In the genomic region with DNA sequence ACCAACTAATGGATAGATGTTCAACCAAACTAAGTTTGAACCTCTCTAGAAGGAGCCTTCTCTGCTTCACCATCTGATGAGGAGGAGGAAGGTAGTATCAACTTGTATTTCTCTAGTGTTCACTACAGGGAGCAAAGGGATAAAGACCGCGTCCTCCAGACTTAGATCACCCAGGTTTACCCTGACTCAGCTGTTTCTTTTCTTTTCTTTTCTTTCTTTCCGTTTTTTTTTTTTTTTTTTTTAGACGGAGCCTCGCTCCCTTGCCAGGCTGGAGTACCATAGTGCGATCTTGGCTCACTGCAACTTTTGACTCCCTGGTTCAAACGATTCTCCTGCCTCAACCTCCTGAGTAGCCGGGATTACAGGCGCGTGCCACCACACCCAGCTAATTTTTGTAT, we compare ENCODE assay signal across 18 cellular contexts. TPM values are rescaled to one million over a fixed set of nuclear protein-coding genes. Genes with fewer than 3 reads are reported as not detected.
A peak's percentile ranks its signal among the peaks of the same experiment; 100 is the strongest.
DNase-seq lines count a peak whose midpoint lies in the region; ATAC-seq, FAIRE-seq and TF ChIP-seq lines count a peak whose summit lies in the region.
"Had no signal": no experiment of that assay in that cellular context is flagged by ENCODE, and none has a peak within 500 bp of the region (broad histone marks: within the 10 kb centered on the region; RNA-seq: fewer than 3 reads in every experiment).

No MANE protein-coding gene starts in this region.

- H3K79me1 ChIP-seq in IMR-90 (ENCODE audit: low read depth in 1 of 2, low read length in 2 of 2) = no peaks in the 10 kb centered on the region

- no peak overlapping the region for H2AK5ac ChIP-seq in IMR-90 (ENCODE audit: low read depth, low read length)

- no peak overlapping the region for H3K18ac ChIP-seq in IMR-90 (ENCODE audit: low read depth, low read length)

- H3K4me2 ChIP-seq in A549 = no peak overlapping the region
- H3K4me2 ChIP-seq in IMR-90 (ENCODE audit: low read depth, low read length) = no peak overlapping the region
- H3K4me2 ChIP-seq: BLaER1 treated with 17β-estradiol and CSF1 and Interleukin-3, amounts not matched to agents 10 nM and 100 nM had no signal

- no peak overlapping the region for H4K91ac ChIP-seq in IMR-90 (ENCODE audit: insufficient read depth, low read depth, low read length)

- H3K4ac ChIP-seq in IMR-90 (ENCODE audit: low read depth, low read length) = no peak overlapping the region

- dilution Hi-C loops in IMR-90 (cut with HindIII; ENCODE audit: low sequenced_read_pairs, unreplicated experiment) = no loop called here

- BruUV-seq in IMR-90 (replicated peaks; lab: Mats Ljungman, UMichigan) = no TSS peak

- no peak overlapping the region for H3K56ac ChIP-seq in IMR-90 (ENCODE audit: extremely low read depth, insufficient read depth, low read length)

- no peaks in the 10 kb centered on the region for H3K36me3 ChIP-seq in IMR-90 (ENCODE audit: control insufficient read depth, insufficient read depth, low read length)
- H3K36me3 ChIP-seq in endodermal cell (ENCODE audit: control insufficient read depth, insufficient read depth, low read length) = no peaks in the 10 kb centered on the region
- no peaks in the 10 kb centered on the region for H3K36me3 ChIP-seq in HAP-1 (replicated peaks)
- no peaks in the 10 kb centered on the region for H3K36me3 ChIP-seq in thyroid gland
- H3K36me3 ChIP-seq: BLaER1 treated with 17β-estradiol and CSF1 and Interleukin-3, amounts not matched to agents 10 nM and 100 nM had no signal

- no peak for DNase-seq in A549 (ENCODE audit: low read depth in 1 of 2, low spot score in 1 of 2)
- no peak for DNase-seq in IMR-90
- DNase-seq in endodermal cell = no peak
- DNase-seq in stimulated activated naive B cell treated with anti-CD40 and anti-IgM and Interleukin-4, amounts not matched to agents 10 μg/mL and 1 μg/mL and 100 μg/mL, for 72 hours = no peak
- DNase-seq in HuH-7.5 (ENCODE audit: low spot score) = no peak
- no peak for DNase-seq in HAP-1 (ENCODE audit: low spot score in 2 of 2)
- DNase-seq in thyroid gland = no peak
- DNase-seq: 8988T; CD8-positive, alpha-beta T cell; DMS 273 treated with DMSO at 0.1 percent for 48 hours; DMS53; DND-41; H7 had no signal

- H3K4me1 ChIP-seq in A549 (peaks cover 10% of the 10 kb centered on the region), IMR-90 (ENCODE audit: control insufficient read depth, insufficient read depth, low read length) (no peaks in the 10 kb centered on the region), endodermal cell (ENCODE audit: control insufficient read depth, insufficient read depth, low read length) (peaks cover 21% of the 10 kb centered on the region), HAP-1 (no peaks in the 10 kb centered on the region), thyroid gland (peaks cover 9 to 17% of the 10 kb centered on the region in 2 donors)

- TF ChIP-seq RAD21 in A549 (conservative IDR thresholded peaks at IDR 0.05 in 1 of 2, IDR thresholded peaks at IDR 0.05 in 1 of 2) = no peak
- no peak for TF ChIP-seq RAD21 in IMR-90 (IDR thresholded peaks at IDR 0.05; ENCODE audit: low read length)

- H3K4me3 ChIP-seq in A549 (no peak overlapping the region), IMR-90 (ENCODE audit: insufficient read depth, low read depth, low read length) (no peak overlapping the region), endodermal cell (ENCODE audit: low read length) (no peak overlapping the region), HAP-1 (no peak overlapping the region), thyroid gland (replicated peaks in 1 of 3) (no peak overlapping the region)
- H3K4me3 ChIP-seq: BLaER1 treated with 17β-estradiol and CSF1 and Interleukin-3, amounts not matched to agents 10 nM and 100 nM had no signal

- H2AFZ ChIP-seq in IMR-90 (replicated peaks; ENCODE audit: low read length, poor library complexity) = no peak overlapping the region

- H3K9ac ChIP-seq in IMR-90 (ENCODE audit: low read depth, low read length) = no peak overlapping the region
- no peak overlapping the region for H3K9ac ChIP-seq in endodermal cell (ENCODE audit: extremely low read depth, low read length, poor library complexity, severe bottlenecking)
- H3K9ac ChIP-seq: BLaER1 treated with 17β-estradiol and CSF1 and Interleukin-3, amounts not matched to agents 10 nM and 100 nM had no signal

- TF ChIP-seq POLR2A in A549 (IDR thresholded peaks at IDR 0.05; ENCODE audit: low read length) = no peak
- no peak for TF ChIP-seq POLR2A in IMR-90 (IDR thresholded peaks at IDR 0.05; ENCODE audit: low read depth, low read length)
- no peak for TF ChIP-seq POLR2A in thyroid gland (IDR thresholded peaks at IDR 0.05)

- no peak for FAIRE-seq in A549 (lab: Jason Lieb, UNC)
- FAIRE-seq: G401.6, GM12891, GM19239 had no signal

- in situ Hi-C loops in IMR-90 (cut with MboI; ENCODE audit: low sequenced_read_pairs) (no loop called here), HAP-1 (cut with MboI; ENCODE audit: low sequenced_read_pairs) (no loop called here)

- intact Hi-C loops in IMR-90 (cut with micrococcal nuclease) (no loop called here), thyroid gland (cut with DNase I) (no loop called here)

- peaks cover 3% of the 10 kb centered on the region for H3K27me3 Mint-ChIP-seq in endodermal cell (ENCODE audit: insufficient read depth)
- H3K27me3 Mint-ChIP-seq in stimulated activated naive B cell treated with anti-CD40 and anti-IgM and Interleukin-4, amounts not matched to agents 10 μg/mL and 1 μg/mL and 100 μg/mL, for 72 hours = peaks cover 4 to 17% of the 10 kb centered on the region in 2 donors
- H3K27me3 Mint-ChIP-seq: B cell had no signal

- H3K9me1 ChIP-seq in IMR-90 (ENCODE audit: insufficient read depth, low read length) = no peaks in the 10 kb centered on the region

- H2BK5ac ChIP-seq in IMR-90 (ENCODE audit: low read depth, low read length, poor library complexity, severe bottlenecking) = no peak overlapping the region

- H4K8ac ChIP-seq in IMR-90 (ENCODE audit: low read depth in 2 of 2, low read length in 2 of 2) = no peak overlapping the region

- no peak overlapping the region for H3K27ac ChIP-seq in A549
- no peak overlapping the region for H3K27ac ChIP-seq in IMR-90 (ENCODE audit: insufficient read depth, low read length)
- no peak overlapping the region for H3K27ac ChIP-seq in endodermal cell (ENCODE audit: low read depth, low read length)
- no peak overlapping the region for H3K27ac ChIP-seq in thyroid gland
- H3K27ac ChIP-seq: BLaER1 treated with 17β-estradiol and CSF1 and Interleukin-3, amounts not matched to agents 10 nM and 100 nM had no signal

- TF ChIP-seq CTCF in A549 (IDR thresholded peaks at IDR 0.05) (no peak), IMR-90 (conservative IDR thresholded peaks at IDR 0.05; ENCODE audit: low read depth, low read length) (no peak), endodermal cell (conservative IDR thresholded peaks at IDR 0.05) (no peak), thyroid gland (IDR thresholded peaks at IDR 0.05) (no peak)

- no peaks in the 10 kb centered on the region for H3K36me3 Mint-ChIP-seq in endodermal cell (ENCODE audit: low read depth)
- no peaks in the 10 kb centered on the region for H3K36me3 Mint-ChIP-seq in stimulated activated naive B cell treated with anti-CD40 and anti-IgM and Interleukin-4, amounts not matched to agents 10 μg/mL and 1 μg/mL and 100 μg/mL, for 72 hours
- H3K36me3 Mint-ChIP-seq: CD8-positive, alpha-beta T cell had no signal

- H2BK120ac ChIP-seq in IMR-90 (ENCODE audit: low read depth, low read length) = no peak overlapping the region

- POLR2A ChIA-PET in A549 (lab: Yijun Ruan, JAX) = no interaction called here
- POLR2A ChIA-PET in IMR-90 (lab: Charles Lee; ENCODE audit: unreplicated experiment) = no interaction called here

- no peak overlapping the region for H2AK9ac ChIP-seq in IMR-90 (replicated peaks; ENCODE audit: low read depth, low read length, poor library complexity)

- 76% methylated on average over 10 of the region's 10 CpGs for WGBS in A549 (ENCODE audit: missing lambda C conversion rate)
- no CpG with 5 or more reads among the region's 10 CpGs for WGBS in IMR-90 (ENCODE audit: extremely low coverage in 2 of 2, insufficient read length in 1 of 2), 2 experiments
- 74 to 89% methylated on average over 3 to 10 of the region's 10 CpGs for WGBS in endodermal cell (ENCODE audit: insufficient coverage in 1 of 2, insufficient read length in 1 of 2), 2 experiments
- 87 to 92% methylated on average over 10 of the region's 10 CpGs for WGBS in thyroid gland, 2 donors

- ATAC-seq in A549 = no peak
- ATAC-seq in IMR-90 (ENCODE audit: low read depth) = no peak
- ATAC-seq in stimulated activated naive B cell treated with anti-CD40 and anti-IgM and Interleukin-4, amounts not matched to agents 10 μg/mL and 1 μg/mL and 100 μg/mL, for 72 hours (replicated peaks) = no peak
- ATAC-seq: CD8-positive, alpha-beta T cell had no signal

- no peaks in the 10 kb centered on the region for H4K20me1 ChIP-seq in IMR-90 (ENCODE audit: insufficient read depth, low read length)

- TF ChIP-seq EP300 in A549 (IDR thresholded peaks at IDR 0.05) = no peak

- peaks cover 49% of the 10 kb centered on the region for H3K27me3 ChIP-seq in IMR-90 (ENCODE audit: control insufficient read depth, insufficient read depth, low read length)
- H3K27me3 ChIP-seq in endodermal cell (ENCODE audit: control insufficient read depth, insufficient read depth, low read length, poor library complexity, severe bottlenecking) = no peaks in the 10 kb centered on the region
- no peaks in the 10 kb centered on the region for H3K27me3 ChIP-seq in HAP-1 (ENCODE audit: low read depth)
- H3K27me3 ChIP-seq in thyroid gland = no peaks in the 10 kb centered on the region

- H2BK15ac ChIP-seq in IMR-90 (ENCODE audit: low read depth, low read length) = no peak overlapping the region

- peaks cover 67% of the 10 kb centered on the region for H3K4me1 Mint-ChIP-seq in endodermal cell
- H3K4me1 Mint-ChIP-seq in stimulated activated naive B cell treated with anti-CD40 and anti-IgM and Interleukin-4, amounts not matched to agents 10 μg/mL and 1 μg/mL and 100 μg/mL, for 72 hours = peaks cover 0 to 2% of the 10 kb centered on the region in 2 donors

- no peak overlapping the region for H2BK20ac ChIP-seq in IMR-90 (ENCODE audit: low read depth, low read length)

- H3K4me3 Mint-ChIP-seq in endodermal cell = no peak overlapping the region
- H3K4me3 Mint-ChIP-seq in stimulated activated naive B cell treated with anti-CD40 and anti-IgM and Interleukin-4, amounts not matched to agents 10 μg/mL and 1 μg/mL and 100 μg/mL, for 72 hours = no peak overlapping the region
- H3K4me3 Mint-ChIP-seq: B cell; CD8-positive, alpha-beta T cell had no signal

- H3K23ac ChIP-seq in IMR-90 (ENCODE audit: low read depth, low read length) = no peak overlapping the region

- H3K14ac ChIP-seq in IMR-90 (replicated peaks; ENCODE audit: low read depth, low read length) = no peak overlapping the region

- CTCF ChIA-PET in A549 (lab: Yijun Ruan, JAX) (interaction anchor here (1.0 to 1.4 kb wide), 4 partner anchors 18 to 336 kb away, joined by 3 to 4 read pairs (median 3); no protein-coding TSS in a partner anchor), IMR-90 (lab: Yijun Ruan, JAX) (interaction anchor here (0.6 kb wide), 2 partner anchors 53 to 240 kb away, joined by 3 read pairs; no protein-coding TSS in a partner anchor)

- no peak overlapping the region for H4K5ac ChIP-seq in IMR-90 (ENCODE audit: low read depth, low read length)

- H3K27ac Mint-ChIP-seq in endodermal cell = peak overlapping the region; percentile 93
- peak overlapping the region; percentile 25 for H3K27ac Mint-ChIP-seq in stimulated activated naive B cell treated with anti-CD40 and anti-IgM and Interleukin-4, amounts not matched to agents 10 μg/mL and 1 μg/mL and 100 μg/mL, for 72 hours
- H3K27ac Mint-ChIP-seq: B cell; CD8-positive, alpha-beta T cell had no signal

- H3K9me3 Mint-ChIP-seq in endodermal cell = peaks cover 1% of the 10 kb centered on the region
- peaks cover 2 to 4% of the 10 kb centered on the region in 2 donors for H3K9me3 Mint-ChIP-seq in stimulated activated naive B cell treated with anti-CD40 and anti-IgM and Interleukin-4, amounts not matched to agents 10 μg/mL and 1 μg/mL and 100 μg/mL, for 72 hours
- H3K9me3 Mint-ChIP-seq: CD8-positive, alpha-beta T cell had no signal

- H3K9me3 ChIP-seq in A549 = no peaks in the 10 kb centered on the region
- no peaks in the 10 kb centered on the region for H3K9me3 ChIP-seq in IMR-90 (ENCODE audit: control insufficient read depth, insufficient read depth, low read length)
- H3K9me3 ChIP-seq in endodermal cell (ENCODE audit: control insufficient read depth, low read length) = no peaks in the 10 kb centered on the region
- no peaks in the 10 kb centered on the region for H3K9me3 ChIP-seq in HAP-1
- H3K9me3 ChIP-seq in thyroid gland = no peaks in the 10 kb centered on the region

RNA-seq across cellular contexts. Expression of gene C10orf105, which starts 59.8 kb away (rescaled TPM):
- polyA plus RNA-seq in A549 (2011; rRNA removed) (not detected in 2 replicates), A549 (2017; fragmentation: RNase III; extraction: RNeasy Plus Mini Kit Qiagen cat#74134 plus additional on column Dnase treatment) (not detected in 3 replicates), IMR-90 (2012; rRNA removed) (not detected in 2 replicates)
- polyA plus RNA-seq in A549 (2012; cell fraction: cytosol; rRNA removed) = not detected in 2 replicates
- not detected in 2 replicates for polyA plus RNA-seq in A549 (2012; cell fraction: nucleus; rRNA removed)
- polyA minus RNA-seq in A549 (2011; rRNA and poly(A)+ RNA removed) = not detected in 2 replicates
- total RNA-seq in IMR-90 (2012; rRNA removed) (under 0.01 TPM in 1 of 2 replicates, not detected in the other), endodermal cell (under 1 TPM; 0.13 to 0.33 TPM), thyroid gland (not detected)
- not detected in 2 replicates for polyA plus RNA-seq in IMR-90 (2012; cell fraction: cytosol; rRNA removed)
- polyA plus RNA-seq in IMR-90 (2012; cell fraction: nucleus; rRNA removed; ENCODE audit: low replicate concordance) = not detected in 2 replicates
- polyA plus RNA-seq in endodermal cell (2013, experiment 1 of 2) = 0.64 TPM
- polyA plus RNA-seq in endodermal cell (2013, experiment 2 of 2) = 0.66 TPM
- total RNA-seq: B cell had no signal
